Comparison of ENCODE assay signal across 14 cellular contexts in the genomic region with DNA sequence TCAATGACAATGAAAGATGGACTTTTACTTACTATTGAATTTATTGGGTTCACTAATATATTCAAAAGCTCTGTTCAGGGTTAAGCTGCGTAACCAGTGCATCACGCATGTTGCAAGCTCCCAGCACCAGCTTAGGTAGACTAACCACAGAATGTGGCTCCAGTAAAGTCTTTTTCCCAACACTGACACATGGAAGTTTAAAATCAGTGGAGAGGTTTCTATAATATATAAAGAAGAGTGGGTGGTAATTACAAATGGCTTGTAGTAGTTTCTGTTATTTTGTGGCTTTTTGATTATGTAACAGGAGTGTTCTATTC. TPM values are rescaled to one million over a fixed set of nuclear protein-coding genes. Genes with fewer than 3 reads are reported as not detected.
DNase-seq lines count a peak whose midpoint lies in the region; ATAC-seq and TF ChIP-seq lines count a peak whose summit lies in the region.
"Had no signal": no experiment of that assay in that cellular context is flagged by ENCODE, and none has a peak within 500 bp of the region (broad histone marks: within the 10 kb centered on the region; RNA-seq: fewer than 3 reads in every experiment).

No MANE protein-coding gene starts in this region.

- H4K20me1 ChIP-seq in SK-N-SH (ENCODE audit: insufficient read depth) (no peaks in the 10 kb centered on the region; the same call in 1 of the 2 replicates), smooth muscle cell (ENCODE audit: low read depth) (no peaks in the 10 kb centered on the region)

- H3K27ac ChIP-seq in SK-N-SH (ENCODE audit: low read depth in 2 of 2, low read length in 1 of 2) = peak overlapping the region in 1 of 2 experiments; percentile 51; a peak in 1 of 4 replicates
- peak overlapping the region in 3 of 4 donors; percentile 89 to 93 (median 91) for H3K27ac ChIP-seq in gastroesophageal sphincter
- H3K27ac ChIP-seq in smooth muscle cell (ENCODE audit: low read depth) = no peak overlapping the region

- H3K79me2 ChIP-seq in SK-N-SH (ENCODE audit: insufficient read depth) = peaks cover 66% of the 10 kb centered on the region
- no peaks in the 10 kb centered on the region for H3K79me2 ChIP-seq in smooth muscle cell (ENCODE audit: low read depth)

- H3K9ac ChIP-seq in SK-N-SH (peak overlapping the region; percentile 65; the same call in 1 of the 2 replicates), smooth muscle cell (ENCODE audit: low read depth) (no peak overlapping the region)

- WGBS in SK-N-SH (ENCODE audit: low lambda C conversion rate) = 33% methylated on average over 2 of the region's 2 CpGs
- WGBS in gastroesophageal sphincter (ENCODE audit: low coverage in 1 of 2), 2 donors = 17 to 36% methylated on average over 2 of the region's 2 CpGs
- 49% methylated on average over 2 of the region's 2 CpGs for WGBS in smooth muscle cell (ENCODE audit: low lambda C conversion rate)

- no peaks in the 10 kb centered on the region for H3K27me3 ChIP-seq in SK-N-SH (ENCODE audit: insufficient read depth)
- H3K27me3 ChIP-seq in gastroesophageal sphincter = no peaks in the 10 kb centered on the region
- H3K27me3 ChIP-seq in smooth muscle cell (ENCODE audit: low read depth) = peaks cover 20% of the 10 kb centered on the region

- TF ChIP-seq CTCF in SK-N-SH (IDR thresholded peaks at IDR 0.05) = no peak
- TF ChIP-seq CTCF in gastroesophageal sphincter (IDR thresholded peaks at IDR 0.05) = no peak
- no peak for TF ChIP-seq CTCF in smooth muscle cell (IDR thresholded peaks at IDR 0.05; ENCODE audit: borderline replicate concordance, insufficient read depth, poor library complexity, severe bottlenecking)

- peak overlapping the region; percentile 79 for H3K4me2 ChIP-seq in SK-N-SH
- H3K4me2 ChIP-seq in smooth muscle cell = peak overlapping the region; percentile 100

- H2AFZ ChIP-seq in SK-N-SH (ENCODE audit: low read depth) = peak overlapping the region; percentile 10; the same call in 1 of the 2 replicates
- no peak overlapping the region for H2AFZ ChIP-seq in smooth muscle cell (ENCODE audit: low read depth)

- ATAC-seq in SK-N-SH treated with all-trans-retinoic acid at 6 μM for 48 hours (no peak), gastroesophageal sphincter (no peak), GM18502 (IDR thresholded peaks at IDR 0.05; ENCODE audit: poor library complexity, unreplicated experiment) (no peak), GM18907 (IDR thresholded peaks at IDR 0.05; ENCODE audit: unreplicated experiment) (no peak)

- H3K4me1 ChIP-seq in SK-N-SH (ENCODE audit: control insufficient read depth in 1 of 2, insufficient read depth in 2 of 2, low read depth in 1 of 2, low read length in 1 of 2) (peaks cover 0 to 10% of the 10 kb centered on the region in 2 experiments; a peak in 2 of 4 replicates), gastroesophageal sphincter (peaks cover 0 to 66% (median 11%) of the 10 kb centered on the region in 3 donors), smooth muscle cell (ENCODE audit: low read depth) (peaks cover 13% of the 10 kb centered on the region)

- POLR2A ChIA-PET in SK-N-SH (lab: Yijun Ruan, JAX) = no interaction called here

- H3F3A ChIP-seq in SK-N-SH (replicated peaks; ENCODE audit: insufficient read depth) = no peaks in the 10 kb centered on the region
- no peaks in the 10 kb centered on the region for H3F3A ChIP-seq in smooth muscle cell (ENCODE audit: low read depth)

- TF ChIP-seq EP300 in SK-N-SH (IDR thresholded peaks at IDR 0.05; ENCODE audit: borderline replicate concordance in 1 of 2, low read depth in 1 of 2, low read length in 1 of 2) = no peak
- no peak for TF ChIP-seq EP300 in gastroesophageal sphincter (IDR thresholded peaks at IDR 0.05)

- no peaks in the 10 kb centered on the region for H3K9me2 ChIP-seq in SK-N-SH

- H3K36me3 ChIP-seq in SK-N-SH (replicated peaks in 1 of 2; ENCODE audit: control insufficient read depth in 1 of 2, insufficient read depth in 2 of 2, low read length in 1 of 2) = no peaks in the 10 kb centered on the region
- H3K36me3 ChIP-seq in gastroesophageal sphincter = no peaks in the 10 kb centered on the region
- H3K36me3 ChIP-seq in smooth muscle cell (ENCODE audit: low read depth) = no peaks in the 10 kb centered on the region

- H3K9me3 ChIP-seq in SK-N-SH (no peaks in the 10 kb centered on the region), gastroesophageal sphincter (no peaks in the 10 kb centered on the region), smooth muscle cell (replicated peaks; ENCODE audit: low read depth) (no peaks in the 10 kb centered on the region)

- TF ChIP-seq POLR2A in gastroesophageal sphincter (IDR thresholded peaks at IDR 0.05) = no peak

- CTCF ChIA-PET in SK-N-SH (lab: Yijun Ruan, JAX) = interaction anchor here (1.1 to 8.0 kb wide), 5 partner anchors 14 to 503 kb away, joined by 3 to 45 read pairs (median 3); no protein-coding TSS in a partner anchor

- H3K4me3 ChIP-seq in SK-N-SH (ENCODE audit: low read depth in 2 of 2, low read length in 1 of 2) (peak overlapping the region; percentile 85 to 92; a peak in 3 of 4 replicates), gastroesophageal sphincter (peak overlapping the region; percentile 93 to 97), smooth muscle cell (no peak overlapping the region)

- TF ChIP-seq RAD21 in SK-N-SH (IDR thresholded peaks at IDR 0.05; ENCODE audit: low read length) = no peak

- DNase-seq in SK-N-SH = no peak
- peak; percentile 29 for DNase-seq in NOMO-1 treated with DMSO at 0.1 percent for 48 hours (lab: John Stamatoyannopoulos, UW; ENCODE audit: unreplicated experiment)
- no peak for DNase-seq in smooth muscle cell (lab: John Stamatoyannopoulos, UW; ENCODE audit: unreplicated experiment)
- DNase-seq in NCI-H345 treated with DMSO at 0.1 percent for 48 hours (lab: John Stamatoyannopoulos, UW; ENCODE audit: unreplicated experiment) = no peak
- DNase-seq: activated CD8-positive, alpha-beta memory T cell treated with anti-CD3 and anti-CD28 coated beads for 24 hours; central memory CD4-positive, alpha-beta T cell; H9; NCI-H446 treated with DMSO at 0.1 percent for 48 hours had no signal

TF ChIP-seq in SK-N-SH, 30 proteins besides CTCF, POLR2A, EP300 and RAD21 (continues in another document):
- no peak for TF ChIP-seq POLR2AphosphoS5 (IDR thresholded peaks at IDR 0.05; ENCODE audit: low read depth, low read length)
- TF ChIP-seq SMC3 (IDR thresholded peaks at IDR 0.05; ENCODE audit: low read depth, low read length) = no peak
- TF ChIP-seq JUND (IDR thresholded peaks at IDR 0.05) = no peak
- no peak for TF ChIP-seq GATA2 (CRISPR knock-in tag; IDR thresholded peaks at IDR 0.05)
- TF ChIP-seq RFX5 (IDR thresholded peaks at IDR 0.05; ENCODE audit: low read length) = no peak
- TF ChIP-seq MEF2A (IDR thresholded peaks at IDR 0.05; ENCODE audit: borderline replicate concordance, low read depth) = no peak
- no peak for TF ChIP-seq FOXJ3 (CRISPR knock-in tag; IDR thresholded peaks at IDR 0.05)
- TF ChIP-seq RXRA (IDR thresholded peaks at IDR 0.05; ENCODE audit: borderline replicate concordance, low read depth) = no peak
- no peak for TF ChIP-seq TCF12 (IDR thresholded peaks at IDR 0.05)
- TF ChIP-seq, protein P1, sequence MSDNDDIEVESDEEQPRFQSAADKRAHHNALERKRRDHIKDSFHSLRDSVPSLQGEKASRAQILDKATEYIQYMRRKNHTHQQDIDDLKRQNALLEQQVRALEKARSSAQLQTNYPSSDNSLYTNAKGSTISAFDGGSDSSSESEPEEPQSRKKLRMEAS (IDR thresholded peaks at IDR 0.05; ENCODE audit: low read depth) = no peak
- no peak for TF ChIP-seq SIN3A (IDR thresholded peaks at IDR 0.05; ENCODE audit: borderline replicate concordance, low read depth, low read length)

TF ChIP-seq in SK-N-SH treated with all-trans-retinoic acid at 6 μM for 48 hours, 23 proteins besides CTCF, POLR2A, EP300 and RAD21:
- no peak for TF ChIP-seq ZNF70 (CRISPR knock-in tag; IDR thresholded peaks at IDR 0.05)
- TF ChIP-seq ARNTL (CRISPR knock-in tag; IDR thresholded peaks at IDR 0.05; ENCODE audit: borderline replicate concordance, low read depth) = no peak
- TF ChIP-seq ZC3H10 (CRISPR knock-in tag; IDR thresholded peaks at IDR 0.05) = no peak
- no peak for TF ChIP-seq ZNF565 (CRISPR knock-in tag; conservative IDR thresholded peaks at IDR 0.05; ENCODE audit: low read depth)
- TF ChIP-seq TCF4 (CRISPR knock-in tag; IDR thresholded peaks at IDR 0.05; ENCODE audit: borderline replicate concordance) = no peak
- TF ChIP-seq, protein P2, sequence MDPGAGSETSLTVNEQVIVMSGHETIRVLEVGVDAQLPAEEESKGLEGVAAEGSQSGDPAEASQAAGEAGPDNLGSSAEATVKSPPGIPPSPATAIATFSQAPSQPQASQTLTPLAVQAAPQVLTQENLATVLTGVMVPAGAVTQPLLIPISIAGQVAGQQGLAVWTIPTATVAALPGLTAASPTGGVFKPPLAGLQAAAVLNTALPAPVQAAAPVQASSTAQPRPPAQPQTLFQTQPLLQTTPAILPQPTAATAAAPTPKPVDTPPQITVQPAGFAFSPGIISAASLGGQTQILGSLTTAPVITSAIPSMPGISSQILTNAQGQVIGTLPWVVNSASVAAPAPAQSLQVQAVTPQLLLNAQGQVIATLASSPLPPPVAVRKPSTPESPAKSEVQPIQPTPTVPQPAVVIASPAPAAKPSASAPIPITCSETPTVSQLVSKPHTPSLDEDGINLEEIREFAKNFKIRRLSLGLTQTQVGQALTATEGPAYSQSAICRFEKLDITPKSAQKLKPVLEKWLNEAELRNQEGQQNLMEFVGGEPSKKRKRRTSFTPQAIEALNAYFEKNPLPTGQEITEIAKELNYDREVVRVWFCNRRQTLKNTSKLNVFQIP (CRISPR knock-in tag; IDR thresholded peaks at IDR 0.05; ENCODE audit: borderline replicate concordance, low read depth) = no peak
- no peak for TF ChIP-seq TOX (CRISPR knock-in tag; IDR thresholded peaks at IDR 0.05; ENCODE audit: borderline replicate concordance)
- no peak for TF ChIP-seq ZFP30 (CRISPR knock-in tag; IDR thresholded peaks at IDR 0.05)
TF ChIP-seq in SK-N-SH treated with all-trans-retinoic acid at 6 μM for 48 hours: peak in this region for 0.

RNA-seq across cellular contexts. Expression of a gene that starts 1.9 kb away (rescaled TPM):
- polyA plus RNA-seq in SK-N-SH (2012; rRNA removed) = 7.7 and 10.3 TPM in 2 replicates
- polyA plus RNA-seq in SK-N-SH (2012; cell fraction: cytosol; rRNA removed) = 12.6 and 15.5 TPM in 2 replicates
- polyA plus RNA-seq in SK-N-SH (2012; cell fraction: nucleus; rRNA removed) = 2.8 and 6.3 TPM in 2 replicates
- 10 to 100 TPM; 23.4 to 89.2 (median 47.4) TPM for total RNA-seq in gastroesophageal sphincter
- total RNA-seq in smooth muscle cell = 1.3 and 2.0 TPM in 2 replicates
- polyA plus RNA-seq in smooth muscle cell = 0.64 and 0.87 TPM in 2 replicates

RNA-seq across cellular contexts. Expression of a gene that starts 21.2 kb away (rescaled TPM):
- not detected in 2 replicates for polyA plus RNA-seq in SK-N-SH (2012; rRNA removed)
- polyA plus RNA-seq in SK-N-SH (2012; cell fraction: cytosol; rRNA removed) = not detected in 2 replicates
- not detected in 2 replicates for polyA plus RNA-seq in SK-N-SH (2012; cell fraction: nucleus; rRNA removed)
- total RNA-seq in gastroesophageal sphincter = under 1 TPM in 1 of 4 donors, not detected in 3; 0.19 TPM
- not detected in 2 replicates for total RNA-seq in smooth muscle cell
- 0.25 TPM in 1 of 2 replicates, not detected in the other for polyA plus RNA-seq in smooth muscle cell
- total RNA-seq: glomerular endothelial cell, H9, SK-MEL-5 had no signal
